In genomic region chr7:35800718-35801391, GRCh38 we compare ENCODE assay signal across 1 cellular context.
A peak's percentile ranks its signal among the peaks of the same experiment; 100 is the strongest.
TF ChIP-seq lines count a peak whose summit lies in the region.

Gene SEPTIN7 (plus strand): TSS chr7:35801057. CDS start chr7:35801210, 153 bp downstream.

TF ChIP-seq in HepG2, 621 proteins besides CTCF, POLR2A, EP300 and RAD21 (continued from another document and continues in another):
- no peak for TF ChIP-seq RNF219 (CRISPR knock-in tag; IDR thresholded peaks at IDR 0.05)
- TF ChIP-seq ZBTB43 (CRISPR knock-in tag; conservative IDR thresholded peaks at IDR 0.05) = no peak
- no peak for TF ChIP-seq ZNF547 (CRISPR knock-in tag; IDR thresholded peaks at IDR 0.05)
- 0 out of 2 replicates have a peak, but pooled peaks have one; percentile 44 for TF ChIP-seq ZNF335 (CRISPR knock-in tag; IDR thresholded peaks at IDR 0.05)
- TF ChIP-seq HNRNPL (IDR thresholded peaks at IDR 0.05; ENCODE audit: low read depth, low read length) = 0 out of 2 replicates have a peak, but pooled peaks have one; percentile 40
- peak; percentile 9; the same call in 1 of the 2 replicates for TF ChIP-seq ZNF331 (CRISPR knock-in tag; IDR thresholded peaks at IDR 0.05)
- TF ChIP-seq NFKB2 (CRISPR knock-in tag; IDR thresholded peaks at IDR 0.05; ENCODE audit: borderline replicate concordance) = peak; percentile 18; the same call in 1 of the 2 replicates
- TF ChIP-seq HBP1 (CRISPR knock-in tag; IDR thresholded peaks at IDR 0.05; ENCODE audit: low read depth) = peak; percentile 45; the same call in 1 of the 2 replicates
- no peak for TF ChIP-seq SP2 (CRISPR knock-in tag; IDR thresholded peaks at IDR 0.05)
- TF ChIP-seq ZNF225 (CRISPR knock-in tag; IDR thresholded peaks at IDR 0.05) = no peak
- TF ChIP-seq PBX3 (CRISPR knock-in tag; IDR thresholded peaks at IDR 0.05; ENCODE audit: borderline replicate concordance) = no peak
- 0 out of 2 replicates have a peak, but pooled peaks have one; percentile 17 for TF ChIP-seq E2F1 (CRISPR knock-in tag; IDR thresholded peaks at IDR 0.05)
- no peak for TF ChIP-seq ZSCAN22 (CRISPR knock-in tag; IDR thresholded peaks at IDR 0.05)
- TF ChIP-seq MLLT10 (CRISPR knock-in tag; IDR thresholded peaks at IDR 0.05) = no peak
- 0 out of 2 replicates have a peak, but pooled peaks have one; percentile 9 for TF ChIP-seq SIX1 (CRISPR knock-in tag; IDR thresholded peaks at IDR 0.05; ENCODE audit: borderline replicate concordance)
- no peak for TF ChIP-seq GLMP (CRISPR knock-in tag; IDR thresholded peaks at IDR 0.05; ENCODE audit: borderline replicate concordance)
- TF ChIP-seq SMYD3 (CRISPR knock-in tag; IDR thresholded peaks at IDR 0.05) = no peak
- TF ChIP-seq ZNF83 (CRISPR knock-in tag; IDR thresholded peaks at IDR 0.05; ENCODE audit: borderline replicate concordance) = no peak
- TF ChIP-seq PAXIP1 (CRISPR knock-in tag; conservative IDR thresholded peaks at IDR 0.05) = peak; percentile 43; the same call in 1 of the 2 replicates
- peak; percentile 81; the same call in 1 of the 2 replicates for TF ChIP-seq ZNF749 (CRISPR knock-in tag; IDR thresholded peaks at IDR 0.05; ENCODE audit: borderline replicate concordance)
- peak; percentile 84; the same call in 1 of the 2 replicates for TF ChIP-seq DNMT3B (CRISPR knock-in tag; conservative IDR thresholded peaks at IDR 0.05)
- no peak for TF ChIP-seq DPF2 (CRISPR knock-in tag; IDR thresholded peaks at IDR 0.05; ENCODE audit: borderline replicate concordance, low read depth)
- TF ChIP-seq MYC (CRISPR knock-in tag; IDR thresholded peaks at IDR 0.05; ENCODE audit: borderline replicate concordance) = peak; percentile 69; the same call in 1 of the 2 replicates
- peak; percentile 57; the same call in 1 of the 2 replicates for TF ChIP-seq THAP9 (CRISPR knock-in tag; IDR thresholded peaks at IDR 0.05; ENCODE audit: borderline replicate concordance)
- TF ChIP-seq MYNN (CRISPR knock-in tag; IDR thresholded peaks at IDR 0.05; ENCODE audit: low read depth) = no peak
- no peak for TF ChIP-seq SMC3 (IDR thresholded peaks at IDR 0.05; ENCODE audit: low read length)
- TF ChIP-seq ZNF629 (CRISPR knock-in tag; conservative IDR thresholded peaks at IDR 0.05) = no peak
- TF ChIP-seq CREB1 (IDR thresholded peaks at IDR 0.05) = peak; percentile 78
- TF ChIP-seq CREB1 (CRISPR knock-in tag; IDR thresholded peaks at IDR 0.05) = peak; percentile 90
- 0 out of 2 replicates have a peak, but pooled peaks have one; percentile 13 for TF ChIP-seq JUNB (CRISPR knock-in tag; IDR thresholded peaks at IDR 0.05; ENCODE audit: borderline replicate concordance)
- peak; percentile 36; the same call in 1 of the 2 replicates for TF ChIP-seq TFDP2 (CRISPR knock-in tag; IDR thresholded peaks at IDR 0.05)
- TF ChIP-seq PHF8 (CRISPR knock-in tag; IDR thresholded peaks at IDR 0.05) = peak; percentile 78
- peak; percentile 33; the same call in 1 of the 2 replicates for TF ChIP-seq ZNF792 (CRISPR knock-in tag; IDR thresholded peaks at IDR 0.05)
- peak; percentile 32; the same call in 1 of the 2 replicates for TF ChIP-seq ZNF691 (CRISPR knock-in tag; IDR thresholded peaks at IDR 0.05; ENCODE audit: borderline replicate concordance, low read depth)
- TF ChIP-seq ZIK1 (CRISPR knock-in tag; IDR thresholded peaks at IDR 0.05; ENCODE audit: borderline replicate concordance, low read depth) = peak; percentile 68
- peak; percentile 89 for TF ChIP-seq NFRKB (IDR thresholded peaks at IDR 0.05)
- TF ChIP-seq RCOR2 (CRISPR knock-in tag; IDR thresholded peaks at IDR 0.05) = no peak; the same call in 1 of the 2 replicates
- TF ChIP-seq ZFP82 (CRISPR knock-in tag; IDR thresholded peaks at IDR 0.05; ENCODE audit: borderline replicate concordance) = no peak
- peak; percentile 100 for TF ChIP-seq HNRNPH1 (optimal IDR thresholded peaks at IDR 0.05; ENCODE audit: low read depth, low read length)
- TF ChIP-seq AKAP8 (CRISPR knock-in tag; IDR thresholded peaks at IDR 0.05) = no peak; the same call in 1 of the 2 replicates
- TF ChIP-seq TARDBP (CRISPR knock-in tag; IDR thresholded peaks at IDR 0.05) = peak; percentile 85
- TF ChIP-seq MTA3 (CRISPR knock-in tag; IDR thresholded peaks at IDR 0.05) = no peak
- peak; percentile 2; the same call in 1 of the 2 replicates for TF ChIP-seq ZNF777 (CRISPR knock-in tag; IDR thresholded peaks at IDR 0.05)
- no peak for TF ChIP-seq GPN1 (CRISPR knock-in tag; IDR thresholded peaks at IDR 0.05; ENCODE audit: borderline replicate concordance)
- TF ChIP-seq WIZ (CRISPR knock-in tag; IDR thresholded peaks at IDR 0.05) = no peak
- TF ChIP-seq ZNF136 (CRISPR knock-in tag; IDR thresholded peaks at IDR 0.05; ENCODE audit: low read depth) = no peak
- TF ChIP-seq ZNF441 (CRISPR knock-in tag; IDR thresholded peaks at IDR 0.05; ENCODE audit: borderline replicate concordance) = no peak; the same call in 1 of the 2 replicates
- TF ChIP-seq SIN3A (IDR thresholded peaks at IDR 0.05; ENCODE audit: borderline replicate concordance, low read depth, low read length) = peak; percentile 24; the same call in 1 of the 2 replicates
